In genomic region chr19:45668342-45668871, GRCh38 we compare ENCODE assay signal across 1 cellular context.
A peak's percentile ranks its signal among the peaks of the same experiment; 100 is the strongest.
TF ChIP-seq lines count a peak whose summit lies in the region.

No MANE protein-coding gene starts in this region.

TF ChIP-seq in K562, 482 proteins besides CTCF, POLR2A, EP300 and RAD21 (continued from another document and continues in another):
- TF ChIP-seq ZBTB40 (IDR thresholded peaks at IDR 0.05) (peak; percentile 64), ZBTB40 (CRISPR knock-in tag; IDR thresholded peaks at IDR 0.05) (no peak), NBN (IDR thresholded peaks at IDR 0.05; ENCODE audit: low read depth) (peak; percentile 30), THRAP3 (IDR thresholded peaks at IDR 0.05; ENCODE audit: borderline replicate concordance) (peak; percentile 97), E2F5 (CRISPR knock-in tag; IDR thresholded peaks at IDR 0.05) (0 out of 2 replicates have a peak, but pooled peaks have one; percentile 65), SRSF7 (optimal IDR thresholded peaks at IDR 0.05; ENCODE audit: low read depth, low read length) (no peak), ARID3A (IDR thresholded peaks at IDR 0.05; ENCODE audit: borderline replicate concordance, low read depth, low read length) (0 out of 2 replicates have a peak, but pooled peaks have one; percentile 30), TOE1 (IDR thresholded peaks at IDR 0.05; ENCODE audit: borderline replicate concordance) (peak; percentile 59; the same call in 1 of the 2 replicates), TOE1 (CRISPR knock-in tag; IDR thresholded peaks at IDR 0.05; ENCODE audit: borderline replicate concordance, low read depth) (peak; percentile 83; the same call in 1 of the 2 replicates), ZNF77 (CRISPR knock-in tag; IDR thresholded peaks at IDR 0.05) (no peak), MYNN (IDR thresholded peaks at IDR 0.05) (no peak), MYNN (CRISPR knock-in tag; IDR thresholded peaks at IDR 0.05) (no peak), TAF1 (IDR thresholded peaks at IDR 0.05; ENCODE audit: control insufficient read depth, extremely low read depth, insufficient read depth, low read length, severe bottlenecking) (peak; percentile 40), CSDE1 (IDR thresholded peaks at IDR 0.05) (0 out of 4 replicates have a peak, but pooled peaks of 1 of the 2 experiments have one; percentile 74), ZHX1 (conservative IDR thresholded peaks at IDR 0.05; ENCODE audit: low read length) (no peak), NKRF (IDR thresholded peaks at IDR 0.05; ENCODE audit: borderline replicate concordance) (peak; percentile 86), ZEB2 (IDR thresholded peaks at IDR 0.05) (peak; percentile 32; the same call in 1 of the 2 replicates), ZFP91 (CRISPR knock-in tag; IDR thresholded peaks at IDR 0.05) (peak; percentile 42; the same call in 1 of the 2 replicates), KAT8 (IDR thresholded peaks at IDR 0.05; ENCODE audit: low read depth) (no peak), HDGF (IDR thresholded peaks at IDR 0.05) (peak; percentile 96), SUPT5H (IDR thresholded peaks at IDR 0.05) (peak; percentile 65; the same call in 1 of the 2 replicates), ID3 (CRISPR knock-in tag; IDR thresholded peaks at IDR 0.05) (no peak), ID3 (tag; IDR thresholded peaks at IDR 0.05) (no peak), NFE2 (IDR thresholded peaks at IDR 0.05; ENCODE audit: low read depth) (no peak), EGR1 (conservative IDR thresholded peaks at IDR 0.05) (peak; percentile 97), TAL1 (IDR thresholded peaks at IDR 0.05) (0 out of 2 replicates have a peak, but pooled peaks have one; percentile 8), HMGXB4 (CRISPR knock-in tag; IDR thresholded peaks at IDR 0.05) (no peak), E2F8 (IDR thresholded peaks at IDR 0.05; ENCODE audit: low read depth, partially characterized antibody) (peak; percentile 40), NFATC3 (IDR thresholded peaks at IDR 0.05) (peak; percentile 63; the same call in 1 of the 2 replicates)
